ENCODE assay signal across 19 cellular contexts in the genomic region with DNA sequence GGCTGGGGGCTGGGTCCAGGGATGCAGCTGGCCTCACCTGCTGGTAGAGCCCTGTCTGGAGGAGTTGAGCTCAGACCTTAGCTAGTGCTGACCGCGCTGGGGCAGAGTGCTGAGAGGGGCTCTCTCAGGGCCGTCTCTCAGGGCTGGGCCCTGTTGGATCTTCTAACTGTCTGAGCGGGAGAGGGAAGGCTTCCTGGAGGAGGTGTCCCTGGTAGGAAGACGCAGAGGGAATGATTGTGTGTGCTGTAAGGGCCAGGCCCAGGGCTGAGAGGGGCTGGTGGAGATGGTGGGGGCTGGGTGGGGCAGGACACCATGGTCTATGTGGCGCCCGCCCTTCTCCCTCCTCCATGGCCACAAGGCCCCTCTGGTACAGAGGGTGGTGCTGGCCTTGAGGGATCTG. TPM values are rescaled to one million over a fixed set of nuclear protein-coding genes. Genes with fewer than 3 reads are reported as not detected.
DNase-seq lines count a peak whose midpoint lies in the region; ATAC-seq, FAIRE-seq and TF ChIP-seq lines count a peak whose summit lies in the region.
"Had no signal": no experiment of that assay in that cellular context is flagged by ENCODE, and none has a peak within 500 bp of the region (broad histone marks: within the 10 kb centered on the region; RNA-seq: fewer than 3 reads in every experiment).

No MANE protein-coding gene starts in this region.

- no peak for DNase-seq in Caco-2
- no peak for DNase-seq in SJSA1 (ENCODE audit: low read depth in 1 of 2, low spot score in 2 of 2)
- DNase-seq in HepG2 (ENCODE audit: low spot score), result no peak
- DNase-seq in gastrocnemius medialis, result no peak
- no peak for DNase-seq in activated naive CD8-positive, alpha-beta T cell treated with anti-CD3 and anti-CD28 coated beads for 36 hours
- DNase-seq in ecto neural progenitor cell (ENCODE audit: low spot score), result no peak
- DNase-seq in left ventricle myocardium superior, result no peak
- DNase-seq: foreskin melanocyte, left lung, naive B cell, NCI-H1105 treated with DMSO at 0.1 percent for 48 hours, NCI-H2171 had no signal

- H3K27me3 ChIP-seq in Caco-2 (replicated peaks; ENCODE audit: control insufficient read depth, insufficient read depth, low read length) (no peaks in the 10 kb centered on the region), SJSA1 (replicated peaks) (no peaks in the 10 kb centered on the region), HepG2 (ENCODE audit: control insufficient read depth in 1 of 2, insufficient read depth in 2 of 2, low read length in 2 of 2) (no peaks in the 10 kb centered on the region), gastrocnemius medialis (no peaks in the 10 kb centered on the region)
- H3K27me3 ChIP-seq: left lung, right atrium auricular region had no signal

- no peaks in the 10 kb centered on the region for H3K27me3 Mint-ChIP-seq in Caco-2 (ENCODE audit: insufficient read depth, unreplicated experiment)
- no peaks in the 10 kb centered on the region for H3K27me3 Mint-ChIP-seq in activated naive CD8-positive, alpha-beta T cell treated with anti-CD3 and anti-CD28 coated beads for 36 hours

- no peak for ATAC-seq in HepG2
- no peak for ATAC-seq in gastrocnemius medialis
- ATAC-seq in left ventricle myocardium superior, result no peak
- no peak for ATAC-seq in HG03432 (IDR thresholded peaks at IDR 0.05; ENCODE audit: unreplicated experiment)
- ATAC-seq: left lung had no signal

- no peaks in the 10 kb centered on the region for H3K9me3 Mint-ChIP-seq in Caco-2 (ENCODE audit: unreplicated experiment)
- H3K9me3 Mint-ChIP-seq in activated naive CD8-positive, alpha-beta T cell treated with anti-CD3 and anti-CD28 coated beads for 36 hours, result no peaks in the 10 kb centered on the region
- H3K9me3 Mint-ChIP-seq: activated T-helper 2 cell treated with anti-CD3 and anti-CD28 coated beads, Interferon-gamma antibody, Interleukin-2, Interleukin-4, amounts not matched to agents 10 μg/mL and 5 μg/mL and 100 μg/mL, durations not matched to agents 14 hours and 24 hours and 36 hours; naive B cell had no signal

- H3K9me3 ChIP-seq in Caco-2 (no peaks in the 10 kb centered on the region), SJSA1 (replicated peaks) (no peaks in the 10 kb centered on the region), HepG2 (ENCODE audit: low read length) (no peaks in the 10 kb centered on the region), gastrocnemius medialis (no peaks in the 10 kb centered on the region)
- H3K9me3 ChIP-seq: left lung, right atrium auricular region had no signal

- peak overlapping the region; percentile 82 for H3K27ac Mint-ChIP-seq in Caco-2 (ENCODE audit: unreplicated experiment)
- no peak overlapping the region for H3K27ac Mint-ChIP-seq in activated naive CD8-positive, alpha-beta T cell treated with anti-CD3 and anti-CD28 coated beads for 36 hours
- H3K27ac Mint-ChIP-seq: activated T-helper 2 cell treated with anti-CD3 and anti-CD28 coated beads, Interferon-gamma antibody, Interleukin-2, Interleukin-4, amounts not matched to agents 10 μg/mL and 5 μg/mL and 100 μg/mL, durations not matched to agents 14 hours and 24 hours and 36 hours had no signal

- BruUV-seq in Caco-2 (replicated peaks; lab: Mats Ljungman, UMichigan) (no TSS peak), HepG2 (replicated peaks; lab: Mats Ljungman, UMichigan) (no TSS peak)

- peaks cover 10% of the 10 kb centered on the region for H3K4me1 Mint-ChIP-seq in Caco-2 (ENCODE audit: low read depth, unreplicated experiment)
- peaks cover 20% of the 10 kb centered on the region for H3K4me1 Mint-ChIP-seq in activated naive CD8-positive, alpha-beta T cell treated with anti-CD3 and anti-CD28 coated beads for 36 hours

- 100% methylated on average over 3 of the region's 7 CpGs for WGBS in HepG2 (ENCODE audit: low lambda C conversion rate)

- in situ Hi-C loops in HepG2 (cut with HindIII; ENCODE audit: extremely low pct_ligation_motif_present, low pct_unique_long_range_greater_than_20kb), result no loop called here
- in situ Hi-C loops in gastrocnemius medialis (cut with MboI; ENCODE audit: low sequenced_read_pairs in 4 of 4), result no loop called here

- H3K36me3 ChIP-seq in Caco-2 (ENCODE audit: control insufficient read depth, insufficient read depth, low read length), result no peaks in the 10 kb centered on the region
- H3K36me3 ChIP-seq in SJSA1, result no peaks in the 10 kb centered on the region
- H3K36me3 ChIP-seq in HepG2 (replicated peaks in 1 of 2; ENCODE audit: control insufficient read depth in 1 of 2, insufficient read depth in 2 of 2, low read length in 2 of 2), result no peaks in the 10 kb centered on the region; a peak in 2 of 5 replicates
- H3K36me3 ChIP-seq in gastrocnemius medialis, result no peaks in the 10 kb centered on the region
- H3K36me3 ChIP-seq: left lung, right atrium auricular region had no signal

- H3K36me3 Mint-ChIP-seq in Caco-2 (ENCODE audit: insufficient read depth, unreplicated experiment), result peaks cover 19% of the 10 kb centered on the region
- H3K36me3 Mint-ChIP-seq in activated naive CD8-positive, alpha-beta T cell treated with anti-CD3 and anti-CD28 coated beads for 36 hours, result no peaks in the 10 kb centered on the region
- H3K36me3 Mint-ChIP-seq: naive B cell had no signal

- no peak overlapping the region for H2AFZ ChIP-seq in HepG2 (ENCODE audit: low read length)

- TF ChIP-seq POLR2A in HepG2 (IDR thresholded peaks at IDR 0.05; ENCODE audit: insufficient read depth in 1 of 2, low read depth in 2 of 2, low read length in 2 of 2) (no peak), gastrocnemius medialis (IDR thresholded peaks at IDR 0.05) (no peak)

- TF ChIP-seq EP300 in HepG2 (IDR thresholded peaks at IDR 0.05; ENCODE audit: low read depth in 2 of 2, low read length in 2 of 2) (no peak), HepG2 (CRISPR knock-in tag; IDR thresholded peaks at IDR 0.05; ENCODE audit: borderline replicate concordance) (no peak)

- no peak for TF ChIP-seq RAD21 in HepG2 (CRISPR knock-in tag; IDR thresholded peaks at IDR 0.05)

- no peak for FAIRE-seq in HepG2 (lab: Jason Lieb, UNC)
- FAIRE-seq: endothelial cell of umbilical vein, GM19239, RCC 7860 had no signal

- POLR2A ChIA-PET in Caco-2 (lab: Charles Lee) (no interaction called here), HepG2 (lab: Yijun Ruan, JAX) (no interaction called here)

- H3K4me2 ChIP-seq in HepG2 (ENCODE audit: low read depth, low read length), result no peak overlapping the region
- H3K4me2 ChIP-seq: KMS-11 had no signal

- peaks cover 53% of the 10 kb centered on the region; the same call in 1 of the 2 replicates for H4K20me1 ChIP-seq in HepG2 (ENCODE audit: insufficient read depth, low read length)

- H3K79me2 ChIP-seq in HepG2 (ENCODE audit: insufficient read depth, low read length), result peaks cover 68% of the 10 kb centered on the region

- H3K4me3 Mint-ChIP-seq in Caco-2 (ENCODE audit: unreplicated experiment), result no peak overlapping the region
- H3K4me3 Mint-ChIP-seq in activated naive CD8-positive, alpha-beta T cell treated with anti-CD3 and anti-CD28 coated beads for 36 hours, result no peak overlapping the region

- TF ChIP-seq CTCF in Caco-2 (IDR thresholded peaks at IDR 0.05; ENCODE audit: insufficient read depth in 1 of 2, low read depth in 1 of 2, low read length in 1 of 2, severe bottlenecking in 1 of 2, unreplicated experiment in 1 of 2) (no peak), HepG2 (CRISPR knock-in tag; IDR thresholded peaks at IDR 0.05) (no peak), gastrocnemius medialis (IDR thresholded peaks at IDR 0.05 in 4 of 5, conservative IDR thresholded peaks at IDR 0.05 in 1 of 5) (no peak)

- intact Hi-C loops in Caco-2 (cut with micrococcal nuclease; ENCODE audit: unreplicated experiment), result no loop called here
- intact Hi-C loops in HepG2 (cut with micrococcal nuclease; ENCODE audit: unreplicated experiment), result loop anchor here (10.0 kb wide), 1 partner anchor 54 kb away; no protein-coding TSS in a partner anchor
- intact Hi-C loops in gastrocnemius medialis (cut with DNase I; ENCODE audit: low total_unique reads), result no loop called here
- intact Hi-C loops in left ventricle myocardium superior (cut with micrococcal nuclease), result no loop called here

- CTCF ChIA-PET in Caco-2 (lab: Charles Lee) (interaction anchor here (1.5 kb wide), 1 partner anchor 17 kb away, joined by 4 read pairs; no protein-coding TSS in a partner anchor), HepG2 (lab: Yijun Ruan, JAX; ENCODE audit: low intra/inter-chr PET ratio, low total read pairs) (no interaction called here)

- H3K4me3 ChIP-seq in Caco-2 (ENCODE audit: low read depth, low read length), result no peak overlapping the region
- H3K4me3 ChIP-seq in SJSA1, result no peak overlapping the region
- H3K4me3 ChIP-seq in HepG2 (replicated peaks in 1 of 3; ENCODE audit: insufficient read depth in 1 of 3, low read depth in 2 of 3, low read length in 3 of 3), result no peak overlapping the region
- no peak overlapping the region for H3K4me3 ChIP-seq in gastrocnemius medialis
- H3K4me3 ChIP-seq: left lung, right atrium auricular region had no signal

- H3K4me1 ChIP-seq in Caco-2 (peaks cover 5% of the 10 kb centered on the region; the same call in 1 of the 2 replicates), SJSA1 (replicated peaks) (peaks cover 72% of the 10 kb centered on the region), HepG2 (ENCODE audit: insufficient read depth, low read length) (peaks cover 50% of the 10 kb centered on the region), gastrocnemius medialis (peaks cover 96 to 99% of the 10 kb centered on the region in 2 donors)

- H3K9ac ChIP-seq in HepG2 (ENCODE audit: insufficient read depth, low read depth, low read length), result no peak overlapping the region
- H3K9ac ChIP-seq: KMS-11 had no signal

- H3K27ac ChIP-seq in SJSA1, result peak overlapping the region; percentile 74; the same call in 1 of the 2 replicates
- H3K27ac ChIP-seq in HepG2 (ENCODE audit: extremely low read length, insufficient read depth, low read length), result no peak overlapping the region
- H3K27ac ChIP-seq in gastrocnemius medialis, result peak overlapping the region; percentile 90 to 100 (median 100)
- H3K27ac ChIP-seq: KMS-11 had no signal

RNA-seq across cellular contexts. Expression of a gene that starts 55.0 kb away (rescaled TPM):
- total RNA-seq in Caco-2 (2022), result 63.8 and 69.1 TPM in 2 replicates
- total RNA-seq in SJSA1 (2014; rRNA removed; shearing (Covaris generic)), result 12.2 and 15.7 TPM in 2 replicates
- total RNA-seq in HepG2 (2016; rRNA removed; fragmentation: Illumina TruSeq; extraction: Trizol), result 19.2 and 29.2 TPM in 2 replicates
- 24.1 and 24.5 TPM in 2 replicates for total RNA-seq in HepG2 (2016; cell fraction: cytosol; rRNA removed; fragmentation: Illumina TruSeq; extraction: Trizol; ENCODE audit: low read depth)
- 16.2 and 29.2 TPM in 2 replicates for total RNA-seq in HepG2 (2016; cell fraction: insoluble cytoplasmic fraction; rRNA removed; fragmentation: Illumina TruSeq; extraction: Trizol)
- 50.6 and 51.0 TPM in 2 replicates for total RNA-seq in HepG2 (2016; cell fraction: membrane; rRNA removed; fragmentation: Illumina TruSeq; extraction: Trizol)
- total RNA-seq in HepG2 (2016; cell fraction: nucleus; rRNA removed; fragmentation: Illumina TruSeq; extraction: Trizol), result 14.5 and 14.9 TPM in 2 replicates
- 18.9 and 23.8 TPM in 2 replicates for polyA plus RNA-seq in HepG2 (2011; rRNA removed)
- polyA plus RNA-seq in HepG2 (2011; cell fraction: cytosol; rRNA removed), result 20.3 and 28.6 TPM in 2 replicates
- 25.5 and 28.6 TPM in 2 replicates for polyA plus RNA-seq in HepG2 (2011; cell fraction: nucleus; rRNA removed)
- 42.6 and 48.4 TPM in 2 replicates for polyA plus RNA-seq in HepG2 (2012)
- 68.3 and 74.3 TPM in 2 replicates for polyA plus RNA-seq in HepG2 (2016; cell fraction: cytosol; fragmentation: Illumina TruSeq; extraction: Trizol; ENCODE audit: low read depth)
- 28.2 and 39.1 TPM in 2 replicates for polyA plus RNA-seq in HepG2 (2016; cell fraction: insoluble cytoplasmic fraction; fragmentation: Illumina TruSeq; extraction: Trizol; ENCODE audit: low read depth)
- 81.0 and 95.6 TPM in 2 replicates for polyA plus RNA-seq in HepG2 (2016; cell fraction: membrane; fragmentation: Illumina TruSeq; extraction: Trizol; ENCODE audit: low read depth)
- polyA plus RNA-seq in HepG2 (2016; cell fraction: nucleus; fragmentation: Illumina TruSeq; extraction: Trizol; ENCODE audit: insufficient read depth, low read depth), result 27.8 and 30.7 TPM in 2 replicates
- polyA minus RNA-seq in HepG2 (2011; rRNA and poly(A)+ RNA removed; ENCODE audit: low replicate concordance), result 26.4 and 69.1 TPM in 2 replicates
- polyA minus RNA-seq in HepG2 (2011; cell fraction: cytosol; rRNA and poly(A)+ RNA removed), result 27.2 and 30.5 TPM in 2 replicates
- 13.6 and 15.8 TPM in 2 replicates for polyA minus RNA-seq in HepG2 (2011; cell fraction: nucleus; rRNA and poly(A)+ RNA removed)
- 100 to 1,000 TPM in 3 of 4 donors, 10 to 100 TPM in 1; 70.8 to 224 (median 160) TPM for total RNA-seq in gastrocnemius medialis
- total RNA-seq in activated naive CD8-positive, alpha-beta T cell treated with anti-CD3 and anti-CD28 coated beads for 36 hours, result 10 to 100 TPM; 11.0 to 11.4 TPM
- total RNA-seq in left ventricle myocardium superior, result 90.8 TPM
